In genomic region chr4:41219421-41219950, GRCh38 we compare ENCODE assay signal across 1 cellular context.
TF ChIP-seq lines count a peak whose summit lies in the region.

No MANE protein-coding gene starts in this region.

TF ChIP-seq in HEK293, 187 proteins besides CTCF, POLR2A, EP300 and RAD21 (continued from another document and continues in another):
- TF ChIP-seq PRDM6 (tag by site-specific recombination; IDR thresholded peaks at IDR 0.05) (0 out of 2 replicates have a peak, but pooled peaks have one; percentile 7), ZNF221 (tag by site-specific recombination; IDR thresholded peaks at IDR 0.05; ENCODE audit: borderline replicate concordance) (no peak), PRDM4 (tag by site-specific recombination; IDR thresholded peaks at IDR 0.05) (no peak), ZNF324 (tag by site-specific recombination; IDR thresholded peaks at IDR 0.05) (no peak), ZNF629 (tag by site-specific recombination; IDR thresholded peaks at IDR 0.05) (peak; percentile 84), ATF2 (tag by site-specific recombination; IDR thresholded peaks at IDR 0.05; ENCODE audit: low read depth) (peak; percentile 89), ZIC2 (tag by site-specific recombination; IDR thresholded peaks at IDR 0.05) (no peak), ZNF548 (tag by site-specific recombination; IDR thresholded peaks at IDR 0.05) (no peak), ZNF138 (tag by site-specific recombination; IDR thresholded peaks at IDR 0.05; ENCODE audit: borderline replicate concordance) (no peak), ZNF48 (tag by site-specific recombination; IDR thresholded peaks at IDR 0.05) (no peak), GFI1B (tag by site-specific recombination; IDR thresholded peaks at IDR 0.05) (no peak), ZNF555 (tag by site-specific recombination; conservative IDR thresholded peaks at IDR 0.05) (no peak), ZNF280C (tag by site-specific recombination; IDR thresholded peaks at IDR 0.05) (no peak), ZNF398 (tag by site-specific recombination; IDR thresholded peaks at IDR 0.05) (no peak), KLF16 (tag by site-specific recombination; IDR thresholded peaks at IDR 0.05) (no peak), ZNF114 (tag by site-specific recombination; IDR thresholded peaks at IDR 0.05) (no peak), ZNF558 (tag by site-specific recombination; IDR thresholded peaks at IDR 0.05) (no peak), ZNF513 (tag by site-specific recombination; IDR thresholded peaks at IDR 0.05) (no peak), MEIS1 (CRISPR knock-in tag; IDR thresholded peaks at IDR 0.05; ENCODE audit: borderline replicate concordance) (no peak), ZNF707 (tag by site-specific recombination; IDR thresholded peaks at IDR 0.05) (no peak), SP3 (tag by site-specific recombination; IDR thresholded peaks at IDR 0.05) (no peak), SETDB1 (IDR thresholded peaks at IDR 0.05; ENCODE audit: insufficient read length, low read length) (no peak), SP7 (tag by site-specific recombination; IDR thresholded peaks at IDR 0.05) (no peak), TRIM28 (IDR thresholded peaks at IDR 0.05; ENCODE audit: borderline replicate concordance, low read length) (no peak), ZNF311 (tag by site-specific recombination; IDR thresholded peaks at IDR 0.05; ENCODE audit: borderline replicate concordance) (no peak), ZNF645 (tag by site-specific recombination; IDR thresholded peaks at IDR 0.05) (no peak), ZBTB7A (tag by site-specific recombination; IDR thresholded peaks at IDR 0.05; ENCODE audit: low read depth) (no peak), ZNF692 (tag by site-specific recombination; IDR thresholded peaks at IDR 0.05) (no peak), WT1 (tag by site-specific recombination; IDR thresholded peaks at IDR 0.05) (no peak), ZNF837 (tag by site-specific recombination; IDR thresholded peaks at IDR 0.05) (no peak), TSHZ1 (tag by site-specific recombination; IDR thresholded peaks at IDR 0.05; ENCODE audit: borderline replicate concordance) (peak; percentile 33; the same call in 1 of the 2 replicates), PATZ1 (tag by site-specific recombination; IDR thresholded peaks at IDR 0.05) (no peak), ZNF670 (tag by site-specific recombination; IDR thresholded peaks at IDR 0.05; ENCODE audit: low read depth) (no peak), ZBTB1 (tag by site-specific recombination; IDR thresholded peaks at IDR 0.05) (no peak), ZBTB8A (tag by site-specific recombination; IDR thresholded peaks at IDR 0.05) (no peak)
